ENCODE assay signal across 24 cellular contexts in genomic region chr16:24778676-24779075, GRCh38. TPM values are rescaled to one million over a fixed set of nuclear protein-coding genes. Genes with fewer than 3 reads are reported as not detected.
DNase-seq lines count a peak whose midpoint lies in the region; ATAC-seq and TF ChIP-seq lines count a peak whose summit lies in the region.
"Had no signal": no experiment of that assay in that cellular context is flagged by ENCODE, and none has a peak within 500 bp of the region (broad histone marks: within the 10 kb centered on the region; RNA-seq: fewer than 3 reads in every experiment).

No MANE protein-coding gene starts in this region.

- no peak for ATAC-seq in activated CD4-positive, alpha-beta T cell treated with anti-CD3 and anti-CD28 coated beads for 36 hours
- ATAC-seq: CD8-positive, alpha-beta T cell had no signal

- TF ChIP-seq CTCF in Calu3 (IDR thresholded peaks at IDR 0.05; ENCODE audit: unreplicated experiment): no peak
- TF ChIP-seq CTCF in esophagus muscularis mucosa (IDR thresholded peaks at IDR 0.05): no peak

- peak overlapping the region; percentile 47 for H3K27ac Mint-ChIP-seq in activated CD4-positive, alpha-beta T cell treated with anti-CD3 and anti-CD28 coated beads for 36 hours
- no peak overlapping the region for H3K27ac Mint-ChIP-seq in activated CD4-positive, alpha-beta T cell treated with anti-CD3 and anti-CD28 coated beads, Interleukin-2, amount 10 ng/mL, durations not matched to agents 24 days and 14 days
- H3K27ac Mint-ChIP-seq in Calu3 (ENCODE audit: unreplicated experiment): peak overlapping the region; percentile 46
- H3K27ac Mint-ChIP-seq: CD8-positive, alpha-beta T cell had no signal

- POLR2A ChIA-PET in activated CD4-positive, alpha-beta T cell treated with anti-CD3 and anti-CD28 coated beads for 36 hours (lab: Charles Lee): no interaction called here
- POLR2A ChIA-PET in HEK293T (lab: Yijun Ruan, JAX): no interaction called here

- intact Hi-C loops in activated CD4-positive, alpha-beta T cell treated with anti-CD3 and anti-CD28 coated beads for 36 hours (cut with DNase I, micrococcal nuclease): no loop called here
- intact Hi-C loops in activated CD4-positive, alpha-beta T cell treated with anti-CD3 and anti-CD28 coated beads, Interleukin-2, amount 10 ng/mL, durations not matched to agents 24 days and 14 days (cut with micrococcal nuclease): no loop called here
- intact Hi-C loops in Calu3 (cut with micrococcal nuclease; ENCODE audit: unreplicated experiment) (no loop called here), esophagus muscularis mucosa (cut with DNase I) (loop anchor here (5.0 kb wide), 1 partner anchor 41 kb away; no protein-coding TSS in a partner anchor)

- no peak for TF ChIP-seq POLR2A in esophagus muscularis mucosa (IDR thresholded peaks at IDR 0.05; ENCODE audit: low read depth)

- no peaks in the 10 kb centered on the region for H3K9me3 ChIP-seq in esophagus muscularis mucosa
- H3K9me3 ChIP-seq: thyroid gland had no signal

- no peak for TF ChIP-seq EP300 in esophagus muscularis mucosa (IDR thresholded peaks at IDR 0.05)

- H3K4me1 ChIP-seq in esophagus muscularis mucosa: peaks cover 39 to 63% (median 57%) of the 10 kb centered on the region in 4 donors

- H3K4me3 ChIP-seq in esophagus muscularis mucosa: no peak overlapping the region
- H3K4me3 ChIP-seq: thyroid gland had no signal

- 39% methylated on average over 1 of the region's 1 CpG for WGBS in esophagus muscularis mucosa

- H3K36me3 Mint-ChIP-seq in activated CD4-positive, alpha-beta T cell treated with anti-CD3 and anti-CD28 coated beads for 36 hours (ENCODE audit: low read depth): peaks cover 45% of the 10 kb centered on the region
- H3K36me3 Mint-ChIP-seq in activated CD4-positive, alpha-beta T cell treated with anti-CD3 and anti-CD28 coated beads, Interleukin-2, amount 10 ng/mL, durations not matched to agents 24 days and 14 days (ENCODE audit: low read depth): peaks cover 62% of the 10 kb centered on the region
- peaks cover 54% of the 10 kb centered on the region for H3K36me3 Mint-ChIP-seq in Calu3 (ENCODE audit: insufficient read depth, unreplicated experiment)

- no peak for DNase-seq in activated CD4-positive, alpha-beta T cell treated with anti-CD3 and anti-CD28 coated beads for 36 hours
- DNase-seq in activated CD4-positive, alpha-beta T cell treated with anti-CD3 and anti-CD28 coated beads, Interleukin-2, amount 10 ng/mL, durations not matched to agents 24 days and 14 days: no peak
- DNase-seq in Calu3: no peak
- DNase-seq in esophagus muscularis mucosa (ENCODE audit: extremely low spot score): no peak
- peak; percentile 23 for DNase-seq in renal cortical epithelial cell (ENCODE audit: low read depth)
- no peak for DNase-seq in foreskin melanocyte
- DNase-seq in AG08396 (ENCODE audit: low spot score): no peak
- DNase-seq in HEK293T (ENCODE audit: extremely low spot score): no peak
- DNase-seq: 8988T; activated CD4-positive, alpha-beta T cell treated with anti-CD3 and anti-CD28 coated beads, Interleukin-2, amount 50 U/mL, for 48 hours; activated naive CD4-positive, alpha-beta T cell; activated T-cell treated with anti-CD3 and anti-CD28 coated beads for 4 hours; aorta; CD8-positive, alpha-beta T cell; central memory CD4-positive, alpha-beta T cell; dermis blood vessel endothelial cell; NCI-H2081; NCI-H345; occipital lobe; stimulated activated CD4-positive, alpha-beta T cell treated with anti-CD3 and anti-CD28 coated beads, Interleukin-4, amount 100 ng/mL, for 24 hours; stimulated activated naive CD4-positive, alpha-beta T cell; T-helper 9 cell; thyroid gland; WERI-Rb-1 had no signal

- no peaks in the 10 kb centered on the region for H3K27me3 ChIP-seq in esophagus muscularis mucosa
- H3K27me3 ChIP-seq: thyroid gland had no signal

- H3K27me3 Mint-ChIP-seq in activated CD4-positive, alpha-beta T cell treated with anti-CD3 and anti-CD28 coated beads for 36 hours: no peaks in the 10 kb centered on the region
- no peaks in the 10 kb centered on the region for H3K27me3 Mint-ChIP-seq in activated CD4-positive, alpha-beta T cell treated with anti-CD3 and anti-CD28 coated beads, Interleukin-2, amount 10 ng/mL, durations not matched to agents 24 days and 14 days
- no peaks in the 10 kb centered on the region for H3K27me3 Mint-ChIP-seq in Calu3 (ENCODE audit: unreplicated experiment)

- BruUV-seq in Calu3 (replicated peaks; lab: Mats Ljungman, UMichigan): no TSS peak

- CTCF ChIA-PET in activated CD4-positive, alpha-beta T cell treated with anti-CD3 and anti-CD28 coated beads for 36 hours (lab: Charles Lee): interaction anchor here (0.5 to 0.8 kb wide), 3 partner anchors 16 to 485 kb away, joined by 3 to 4 read pairs (median 3); no protein-coding TSS in a partner anchor
- CTCF ChIA-PET in Calu3 (lab: Charles Lee): no interaction called here
- CTCF ChIA-PET in HEK293T (lab: Yijun Ruan, JAX): no interaction called here

- peaks cover 15% of the 10 kb centered on the region for H3K4me1 Mint-ChIP-seq in activated CD4-positive, alpha-beta T cell treated with anti-CD3 and anti-CD28 coated beads for 36 hours
- peaks cover 3% of the 10 kb centered on the region for H3K4me1 Mint-ChIP-seq in activated CD4-positive, alpha-beta T cell treated with anti-CD3 and anti-CD28 coated beads, Interleukin-2, amount 10 ng/mL, durations not matched to agents 24 days and 14 days
- H3K4me1 Mint-ChIP-seq in Calu3 (ENCODE audit: low read depth, unreplicated experiment): peaks cover 5% of the 10 kb centered on the region

- peak overlapping the region; percentile 50 to 72 (median 60) for H3K27ac ChIP-seq in esophagus muscularis mucosa (replicated peaks in 1 of 4)
- H3K27ac ChIP-seq: thyroid gland, WERI-Rb-1 had no signal

- H3K36me3 ChIP-seq in esophagus muscularis mucosa: peaks cover 26 to 68% (median 55%) of the 10 kb centered on the region in 4 donors

- no peak overlapping the region for H3K4me3 Mint-ChIP-seq in activated CD4-positive, alpha-beta T cell treated with anti-CD3 and anti-CD28 coated beads for 36 hours
- no peak overlapping the region for H3K4me3 Mint-ChIP-seq in activated CD4-positive, alpha-beta T cell treated with anti-CD3 and anti-CD28 coated beads, Interleukin-2, amount 10 ng/mL, durations not matched to agents 24 days and 14 days
- H3K4me3 Mint-ChIP-seq in Calu3 (ENCODE audit: low read depth, unreplicated experiment): no peak overlapping the region
- H3K4me3 Mint-ChIP-seq: CD8-positive, alpha-beta T cell had no signal

- no peaks in the 10 kb centered on the region for H3K9me3 Mint-ChIP-seq in activated CD4-positive, alpha-beta T cell treated with anti-CD3 and anti-CD28 coated beads for 36 hours (ENCODE audit: low read depth)
- H3K9me3 Mint-ChIP-seq in activated CD4-positive, alpha-beta T cell treated with anti-CD3 and anti-CD28 coated beads, Interleukin-2, amount 10 ng/mL, durations not matched to agents 24 days and 14 days: no peaks in the 10 kb centered on the region
- no peaks in the 10 kb centered on the region for H3K9me3 Mint-ChIP-seq in Calu3 (ENCODE audit: low read depth, unreplicated experiment)
- H3K9me3 Mint-ChIP-seq: CD8-positive, alpha-beta T cell had no signal

TF ChIP-seq in HEK293T, 16 proteins besides CTCF, POLR2A, EP300 and RAD21:
- TF ChIP-seq ZNF384 (IDR thresholded peaks at IDR 0.05) (no peak), FOXM1 (IDR thresholded peaks at IDR 0.05; ENCODE audit: borderline replicate concordance) (no peak), BHLHE40 (IDR thresholded peaks at IDR 0.05; ENCODE audit: borderline replicate concordance) (no peak), TARDBP (IDR thresholded peaks at IDR 0.05) (no peak), FOXA1 (IDR thresholded peaks at IDR 0.05) (no peak), NFRKB (IDR thresholded peaks at IDR 0.05) (no peak), CTBP1 (IDR thresholded peaks at IDR 0.05; ENCODE audit: borderline replicate concordance) (no peak), ARNT (IDR thresholded peaks at IDR 0.05) (no peak), SUZ12 (IDR thresholded peaks at IDR 0.05) (no peak), PKNOX1 (IDR thresholded peaks at IDR 0.05) (no peak)

RNA-seq across cellular contexts. Expression of gene TNRC6A, which starts 49.2 kb away (rescaled TPM):
- 10 to 100 TPM; 34.6 to 46.1 TPM for total RNA-seq in activated CD4-positive, alpha-beta T cell treated with anti-CD3 and anti-CD28 coated beads for 36 hours
- 52.9 and 54.2 TPM in 2 replicates for total RNA-seq in activated CD4-positive, alpha-beta T cell treated with anti-CD3 and anti-CD28 coated beads, Interleukin-2, amount 10 ng/mL, durations not matched to agents 24 days and 14 days
- total RNA-seq in Calu3 (2022) (58.4 and 60.1 TPM in 2 replicates), esophagus muscularis mucosa (10 to 100 TPM; 44.1 to 50.7 (median 46.4) TPM), renal cortical epithelial cell (12.5 and 34.1 TPM in 2 replicates)
